In the genomic region with DNA sequence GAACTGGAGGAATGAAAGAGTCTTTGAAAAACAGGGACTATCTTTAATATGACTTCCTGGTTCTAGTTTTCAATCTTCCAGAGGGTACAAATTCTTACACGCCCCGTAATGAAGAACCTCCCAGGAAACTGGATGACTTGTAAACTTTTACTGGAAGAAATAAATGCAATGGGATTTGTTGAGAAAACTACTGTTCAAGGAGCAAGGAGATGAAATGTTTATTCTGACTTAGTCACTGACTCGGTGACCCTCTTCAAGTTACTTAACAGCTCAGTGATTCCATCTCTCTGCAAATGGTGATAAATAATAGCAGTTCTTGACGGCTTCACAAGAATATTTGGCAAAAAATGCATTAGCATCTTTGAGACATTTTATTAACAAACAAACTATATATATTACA, we compare ENCODE assay signal across 15 cellular contexts.
DNase-seq lines count a peak whose midpoint lies in the region; ATAC-seq and TF ChIP-seq lines count a peak whose summit lies in the region.
"Had no signal": no experiment of that assay in that cellular context is flagged by ENCODE, and none has a peak within 500 bp of the region (broad histone marks: within the 10 kb centered on the region; RNA-seq: fewer than 3 reads in every experiment).

No MANE protein-coding gene starts in this region.

- H3K27ac ChIP-seq in esophagus muscularis mucosa (replicated peaks in 1 of 4) (peak overlapping the region in 3 of 4 donors; percentile 59 to 78 (median 68)), SK-N-SH (ENCODE audit: low read depth in 2 of 2, low read length in 1 of 2) (no peak overlapping the region)
- H3K27ac ChIP-seq: 22Rv1; BLaER1 treated with 17β-estradiol and CSF1 and Interleukin-3, amounts not matched to agents 10 nM and 100 nM; HL-60; Peyer's patch had no signal

- H3K9me3 ChIP-seq in esophagus muscularis mucosa (no peaks in the 10 kb centered on the region), SK-N-SH (no peaks in the 10 kb centered on the region)
- H3K9me3 ChIP-seq: BLaER1 treated with 17β-estradiol and CSF1 and Interleukin-3, amounts not matched to agents 10 nM and 100 nM; Peyer's patch had no signal

- H4K20me1 ChIP-seq in SK-N-SH (ENCODE audit: insufficient read depth) = no peaks in the 10 kb centered on the region
- H4K20me1 ChIP-seq: BLaER1 treated with 17β-estradiol and CSF1 and Interleukin-3, amounts not matched to agents 10 nM and 100 nM had no signal

- H3K4me1 ChIP-seq in esophagus muscularis mucosa (peaks cover 0 to 52% (median 48%) of the 10 kb centered on the region in 4 donors), SK-N-SH (ENCODE audit: control insufficient read depth in 1 of 2, insufficient read depth in 2 of 2, low read depth in 1 of 2, low read length in 1 of 2) (no peaks in the 10 kb centered on the region)
- H3K4me1 ChIP-seq: BLaER1 treated with 17β-estradiol and CSF1 and Interleukin-3, amounts not matched to agents 10 nM and 100 nM; Peyer's patch had no signal

- H3K79me2 ChIP-seq in SK-N-SH (ENCODE audit: insufficient read depth) = no peaks in the 10 kb centered on the region; the same call in 1 of the 2 replicates

- H3K36me3 ChIP-seq in esophagus muscularis mucosa = no peaks in the 10 kb centered on the region
- H3K36me3 ChIP-seq in SK-N-SH (replicated peaks in 1 of 2; ENCODE audit: control insufficient read depth in 1 of 2, insufficient read depth in 2 of 2, low read length in 1 of 2) = no peaks in the 10 kb centered on the region
- H3K36me3 ChIP-seq: BLaER1 treated with 17β-estradiol and CSF1 and Interleukin-3, amounts not matched to agents 10 nM and 100 nM; Peyer's patch had no signal

- POLR2A ChIA-PET in SK-N-SH (lab: Yijun Ruan, JAX) = no interaction called here

- DNase-seq in DMS53 (lab: John Stamatoyannopoulos, UW) (peak; percentile 17), DMS53 treated with DMSO at 0.1 percent for 48 hours (lab: John Stamatoyannopoulos, UW; ENCODE audit: unreplicated experiment) (no peak), esophagus muscularis mucosa (ENCODE audit: extremely low spot score) (no peak), kidney tubule cell (ENCODE audit: low spot score) (peak; percentile 80), HPDE6-E6E7 (ENCODE audit: extremely low spot score) (no peak), NCI-H748 (lab: John Stamatoyannopoulos, UW; ENCODE audit: unreplicated experiment) (no peak), SK-N-SH (no peak)
- DNase-seq: KBM-7, NCI-H1092, Peyer's patch, Right ventricle myocardium superior had no signal

- no peaks in the 10 kb centered on the region for H3K27me3 ChIP-seq in esophagus muscularis mucosa
- H3K27me3 ChIP-seq in SK-N-SH (ENCODE audit: insufficient read depth) = no peaks in the 10 kb centered on the region
- H3K27me3 ChIP-seq: BLaER1 treated with 17β-estradiol and CSF1 and Interleukin-3, amounts not matched to agents 10 nM and 100 nM; Peyer's patch had no signal

- no peak for TF ChIP-seq POLR2A in esophagus muscularis mucosa (IDR thresholded peaks at IDR 0.05; ENCODE audit: low read depth)

- H3K9ac ChIP-seq in SK-N-SH = no peak overlapping the region
- H3K9ac ChIP-seq: BLaER1 treated with 17β-estradiol and CSF1 and Interleukin-3, amounts not matched to agents 10 nM and 100 nM had no signal

- TF ChIP-seq RAD21 in SK-N-SH (IDR thresholded peaks at IDR 0.05; ENCODE audit: low read length) = no peak

- no peaks in the 10 kb centered on the region for H3F3A ChIP-seq in SK-N-SH (replicated peaks; ENCODE audit: insufficient read depth)

- 68% methylated on average over 4 of the region's 4 CpGs for WGBS in esophagus muscularis mucosa
- WGBS in SK-N-SH (ENCODE audit: low lambda C conversion rate) = 38% methylated on average over 4 of the region's 4 CpGs

- intact Hi-C loops in esophagus muscularis mucosa (cut with DNase I) = no loop called here

- no peaks in the 10 kb centered on the region for H3K9me2 ChIP-seq in SK-N-SH

- no peak for ATAC-seq in HG02588 (IDR thresholded peaks at IDR 0.05; ENCODE audit: unreplicated experiment)

- CTCF ChIA-PET in SK-N-SH (lab: Yijun Ruan, JAX) = interaction anchor here (1.5 kb wide), 1 partner anchor 36 kb away, joined by 4 read pairs; no protein-coding TSS in a partner anchor

- TF ChIP-seq CTCF in esophagus muscularis mucosa (IDR thresholded peaks at IDR 0.05) = no peak
- no peak for TF ChIP-seq CTCF in SK-N-SH (IDR thresholded peaks at IDR 0.05)

- H3K4me3 ChIP-seq in esophagus muscularis mucosa (no peak overlapping the region), SK-N-SH (ENCODE audit: low read depth in 2 of 2, low read length in 1 of 2) (no peak overlapping the region)
- H3K4me3 ChIP-seq: BLaER1 treated with 17β-estradiol and CSF1 and Interleukin-3, amounts not matched to agents 10 nM and 100 nM; Peyer's patch had no signal

- no peak overlapping the region for H2AFZ ChIP-seq in SK-N-SH (ENCODE audit: low read depth)

- TF ChIP-seq EP300 in esophagus muscularis mucosa (IDR thresholded peaks at IDR 0.05) (no peak), SK-N-SH (IDR thresholded peaks at IDR 0.05; ENCODE audit: borderline replicate concordance in 1 of 2, low read depth in 1 of 2, low read length in 1 of 2) (no peak)

- H3K4me2 ChIP-seq in SK-N-SH = no peak overlapping the region
- H3K4me2 ChIP-seq: BLaER1 treated with 17β-estradiol and CSF1 and Interleukin-3, amounts not matched to agents 10 nM and 100 nM had no signal

TF ChIP-seq in SK-N-SH, 30 proteins besides CTCF, POLR2A, EP300 and RAD21:
- TF ChIP-seq ELF1 (IDR thresholded peaks at IDR 0.05) (no peak), TCF12 (IDR thresholded peaks at IDR 0.05) (no peak), POLR2AphosphoS5 (IDR thresholded peaks at IDR 0.05; ENCODE audit: low read depth, low read length) (no peak), EZH2phosphoT487 (IDR thresholded peaks at IDR 0.05; ENCODE audit: borderline replicate concordance, low read depth) (no peak), FOSL2 (IDR thresholded peaks at IDR 0.05; ENCODE audit: borderline replicate concordance, low read depth) (no peak), GABPA (IDR thresholded peaks at IDR 0.05; ENCODE audit: low read depth) (no peak), FOXJ3 (CRISPR knock-in tag; IDR thresholded peaks at IDR 0.05) (no peak), RXRA (IDR thresholded peaks at IDR 0.05; ENCODE audit: borderline replicate concordance, low read depth) (no peak)
- TF ChIP-seq, protein P1, sequence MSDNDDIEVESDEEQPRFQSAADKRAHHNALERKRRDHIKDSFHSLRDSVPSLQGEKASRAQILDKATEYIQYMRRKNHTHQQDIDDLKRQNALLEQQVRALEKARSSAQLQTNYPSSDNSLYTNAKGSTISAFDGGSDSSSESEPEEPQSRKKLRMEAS (IDR thresholded peaks at IDR 0.05; ENCODE audit: low read depth) = no peak
TF ChIP-seq in SK-N-SH: peak in this region for 0.

Comparison
In these comparisons a context has a peak if more than half of its experiments do, and no peak if none do; other contexts are left out.
1. DNase-seq: peak in DMS53 (single experiment) and kidney tubule cell (single experiment); none in DMS53 treated with DMSO at 0.1 percent for 48 hours (single experiment), esophagus muscularis mucosa (single experiment), HPDE6-E6E7 (single experiment), NCI-H748 (single experiment) and SK-N-SH (single experiment).
2. H3K27ac ChIP-seq: peak in esophagus muscularis mucosa (3 of 4); none in SK-N-SH (0 of 2).